In the genomic region with DNA sequence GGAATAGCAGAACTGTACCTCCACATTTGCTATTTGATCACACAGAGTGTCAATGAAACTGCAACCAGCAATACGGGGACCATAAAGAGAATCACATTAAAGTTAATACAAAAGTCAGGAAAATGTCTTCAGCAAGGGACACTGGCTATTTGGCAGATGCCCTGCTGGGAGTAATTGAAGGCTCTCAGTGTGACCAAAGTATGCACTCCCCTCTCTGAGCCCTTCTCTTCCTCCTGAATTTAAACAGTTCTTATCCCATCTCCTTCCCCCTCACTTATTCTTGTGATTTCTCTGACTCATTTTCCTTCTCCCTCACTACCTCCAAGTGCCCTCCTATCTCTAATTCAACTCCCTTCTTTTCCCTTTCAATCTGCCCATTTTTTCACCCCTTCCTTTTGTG, we compare ENCODE assay signal across 6 cellular contexts.
"Had no signal": no experiment of that assay in that cellular context is flagged by ENCODE, and none has a peak within 500 bp of the region (broad histone marks: within the 10 kb centered on the region; RNA-seq: fewer than 3 reads in every experiment).

No MANE protein-coding gene starts in this region.

- H3K36me3 Mint-ChIP-seq: IgD-negative memory B cell had no signal

- ATAC-seq: HepG2 had no signal

- H3K4me3 Mint-ChIP-seq: H9, HFFc6, IgD-negative memory B cell had no signal

- H3K27ac Mint-ChIP-seq: H9, HFFc6, IgD-negative memory B cell had no signal

- DNase-seq: GM23248, H9, HCEC 1CT, HFFc6 had no signal

- H3K9me3 Mint-ChIP-seq: H9, HFFc6 had no signal
